Comparison of ENCODE assay signal across 8 cellular contexts in the genomic region with DNA sequence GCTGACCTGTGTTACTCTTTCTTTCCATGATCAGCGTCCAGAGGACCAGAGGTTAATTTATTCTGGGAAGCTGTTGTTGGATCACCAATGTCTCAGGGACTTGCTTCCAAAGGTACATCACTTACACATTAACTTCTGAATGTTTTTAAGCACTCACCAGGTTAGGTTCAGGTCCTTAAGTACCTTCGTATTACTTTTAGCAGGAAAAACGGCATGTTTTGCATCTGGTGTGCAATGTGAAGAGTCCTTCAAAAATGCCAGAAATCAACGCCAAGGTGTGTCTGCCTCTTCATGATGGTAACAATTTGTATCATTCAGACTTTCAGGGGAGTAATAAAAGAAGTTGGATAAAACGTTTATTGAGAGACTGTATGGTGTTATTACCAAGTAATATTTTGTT. TPM values are rescaled to one million over a fixed set of nuclear protein-coding genes. Genes with fewer than 3 reads are reported as not detected.
DNase-seq lines count a peak whose midpoint lies in the region; ATAC-seq and TF ChIP-seq lines count a peak whose summit lies in the region.

No MANE protein-coding gene starts in this region.

- no peaks in the 10 kb centered on the region for H3K27me3 Mint-ChIP-seq in activated B cell treated with CpG ODN at 0.5 μM for 24 hours
- H3K27me3 Mint-ChIP-seq in stimulated activated memory B cell treated with anti-CD40 and anti-IgM and Interleukin-4, amounts not matched to agents 10 μg/mL and 1 μg/mL and 100 μg/mL, for 72 hours, result no peaks in the 10 kb centered on the region

- H3K27ac Mint-ChIP-seq in activated B cell treated with CpG ODN at 0.5 μM for 24 hours, result peak overlapping the region; percentile 95
- peak overlapping the region; percentile 99 for H3K27ac Mint-ChIP-seq in stimulated activated memory B cell treated with anti-CD40 and anti-IgM and Interleukin-4, amounts not matched to agents 10 μg/mL and 1 μg/mL and 100 μg/mL, for 72 hours

- H3K4me1 Mint-ChIP-seq in activated B cell treated with CpG ODN at 0.5 μM for 24 hours, result peaks cover 69% of the 10 kb centered on the region
- peaks cover 65% of the 10 kb centered on the region for H3K4me1 Mint-ChIP-seq in stimulated activated memory B cell treated with anti-CD40 and anti-IgM and Interleukin-4, amounts not matched to agents 10 μg/mL and 1 μg/mL and 100 μg/mL, for 72 hours

- peaks cover 14% of the 10 kb centered on the region for H3F3A ChIP-seq in SK-N-SH (replicated peaks; ENCODE audit: insufficient read depth)

- whole genome bisulfite sequencing in SK-N-SH (ENCODE audit: low lambda C conversion rate), result 85% methylated on average over 5 of the region's 5 CpGs

- POLR2A ChIA-PET in SK-N-SH (lab: Yijun Ruan, JAX) (interaction anchor here (5.8 kb wide), 1 partner anchor 60 kb away, joined by 43 read pairs; no protein-coding TSS in a partner anchor), activated B cell treated with CpG ODN at 0.5 μM for 24 hours (lab: Charles Lee) (interaction anchor here (0.7 to 22.7 kb wide), 6 partner anchors 9 to 602 kb away, joined by 3 to 795 read pairs (median 110); a partner anchor contains a TSS)

- peaks cover 81% of the 10 kb centered on the region for H3K79me2 ChIP-seq in SK-N-SH (ENCODE audit: insufficient read depth)

- H3K9me3 Mint-ChIP-seq in activated B cell treated with CpG ODN at 0.5 μM for 24 hours, result no peaks in the 10 kb centered on the region
- no peaks in the 10 kb centered on the region for H3K9me3 Mint-ChIP-seq in stimulated activated memory B cell treated with anti-CD40 and anti-IgM and Interleukin-4, amounts not matched to agents 10 μg/mL and 1 μg/mL and 100 μg/mL, for 72 hours

- H3K4me3 ChIP-seq in SK-N-SH (ENCODE audit: low read depth in 2 of 2, low read length in 1 of 2) (peak overlapping the region in 1 of 2 experiments; percentile 84; a peak in 1 of 4 replicates), fibroblast of the aortic adventitia (ENCODE audit: low read depth, low read length) (peak overlapping the region; percentile 93)

- H3K4me2 ChIP-seq in SK-N-SH, result peak overlapping the region; percentile 66; the same call in 1 of the 2 replicates

- H3K36me3 ChIP-seq in SK-N-SH (replicated peaks in 1 of 2; ENCODE audit: control insufficient read depth in 1 of 2, insufficient read depth in 2 of 2, low read length in 1 of 2), result peaks cover 51 to 56% of the 10 kb centered on the region in 2 experiments

- peaks cover 67% of the 10 kb centered on the region for H4K20me1 ChIP-seq in SK-N-SH (ENCODE audit: insufficient read depth)

- no peak for ATAC-seq in SK-N-SH treated with all-trans-retinoic acid at 6 μM for 48 hours
- ATAC-seq in activated B cell treated with CpG ODN at 0.5 μM for 24 hours (ENCODE audit: low read depth), result no peak
- ATAC-seq in stimulated activated memory B cell treated with anti-CD40 and anti-IgM and Interleukin-4, amounts not matched to agents 10 μg/mL and 1 μg/mL and 100 μg/mL, for 72 hours, result no peak
- no peak for ATAC-seq in HG03442 (IDR thresholded peaks at IDR 0.05; ENCODE audit: unreplicated experiment)

- H3K4me1 ChIP-seq in SK-N-SH (ENCODE audit: control insufficient read depth in 1 of 2, insufficient read depth in 2 of 2, low read depth in 1 of 2, low read length in 1 of 2), result peaks cover 18 to 32% of the 10 kb centered on the region in 2 experiments; a peak in 3 of 4 replicates

- CTCF ChIA-PET in SK-N-SH (lab: Yijun Ruan, JAX), result interaction anchor here (0.7 kb wide), 1 partner anchor 67 kb away, joined by 3 read pairs; no protein-coding TSS in a partner anchor
- CTCF ChIA-PET in activated B cell treated with CpG ODN at 0.5 μM for 24 hours (lab: Charles Lee), result interaction anchor here (1.4 kb wide), 1 partner anchor 68 kb away, joined by 5 read pairs; no protein-coding TSS in a partner anchor

- 0 out of 2 replicates have a peak overlapping the region, but pooled peaks have one; percentile 8 for H3K9ac ChIP-seq in SK-N-SH

- no peak for TF ChIP-seq RAD21 in SK-N-SH (IDR thresholded peaks at IDR 0.05; ENCODE audit: low read length)

- H3K9me2 ChIP-seq in SK-N-SH, result no peaks in the 10 kb centered on the region

- intact Hi-C loops in activated B cell treated with CpG ODN at 0.5 μM for 24 hours (cut with micrococcal nuclease), result loop anchor here (10.0 kb wide), 2 partner anchors 300 to 510 kb away; a partner anchor contains a TSS

- TF ChIP-seq EP300 in SK-N-SH (IDR thresholded peaks at IDR 0.05; ENCODE audit: borderline replicate concordance in 1 of 2, low read depth in 1 of 2, low read length in 1 of 2), result no peak

- no peak overlapping the region for H2AFZ ChIP-seq in SK-N-SH (ENCODE audit: low read depth)

- no peaks in the 10 kb centered on the region for H3K27me3 ChIP-seq in SK-N-SH (ENCODE audit: insufficient read depth)

- DNase-seq in SK-N-SH (no peak), activated B cell treated with CpG ODN at 0.5 μM for 24 hours (no peak), fibroblast of the aortic adventitia (ENCODE audit: low read depth) (no peak), hepatic stellate cell (ENCODE audit: low spot score) (no peak), SIG-M5 treated with dmso at 0.1 percent for 504 hours (lab: John Stamatoyannopoulos, UW; ENCODE audit: unreplicated experiment) (no peak)

- H3K4me3 Mint-ChIP-seq in activated B cell treated with CpG ODN at 0.5 μM for 24 hours, result peak overlapping the region; percentile 97
- H3K4me3 Mint-ChIP-seq in stimulated activated memory B cell treated with anti-CD40 and anti-IgM and Interleukin-4, amounts not matched to agents 10 μg/mL and 1 μg/mL and 100 μg/mL, for 72 hours, result peak overlapping the region; percentile 99

- no peak overlapping the region for H3K27ac ChIP-seq in SK-N-SH (ENCODE audit: low read depth in 2 of 2, low read length in 1 of 2)

- TF ChIP-seq CTCF in SK-N-SH (IDR thresholded peaks at IDR 0.05), result no peak
- no peak for TF ChIP-seq CTCF in activated B cell treated with CpG ODN at 0.5 μM for 24 hours (IDR thresholded peaks at IDR 0.05)
- TF ChIP-seq CTCF in fibroblast of the aortic adventitia (IDR thresholded peaks at IDR 0.05; ENCODE audit: insufficient read depth, low read length), result no peak

- H3K36me3 Mint-ChIP-seq in activated B cell treated with CpG ODN at 0.5 μM for 24 hours (ENCODE audit: low read depth), result peaks cover 80% of the 10 kb centered on the region
- peaks cover 82% of the 10 kb centered on the region for H3K36me3 Mint-ChIP-seq in stimulated activated memory B cell treated with anti-CD40 and anti-IgM and Interleukin-4, amounts not matched to agents 10 μg/mL and 1 μg/mL and 100 μg/mL, for 72 hours

- H3K9me3 ChIP-seq in SK-N-SH, result no peaks in the 10 kb centered on the region

TF ChIP-seq in SK-N-SH, 30 proteins besides CTCF, POLR2A, EP300 and RAD21:
- TF ChIP-seq SMC3 (IDR thresholded peaks at IDR 0.05; ENCODE audit: low read depth, low read length) (no peak), RCOR1 (IDR thresholded peaks at IDR 0.05; ENCODE audit: low read length) (no peak), JUND (IDR thresholded peaks at IDR 0.05) (no peak), FOSL2 (IDR thresholded peaks at IDR 0.05; ENCODE audit: borderline replicate concordance, low read depth) (no peak)
TF ChIP-seq in SK-N-SH: peak in this region for 0.

TF ChIP-seq in SK-N-SH treated with all-trans-retinoic acid at 6 μM for 48 hours, 23 proteins besides CTCF, POLR2A, EP300 and RAD21 (continues in another document):
- TF ChIP-seq RARB (CRISPR knock-in tag; IDR thresholded peaks at IDR 0.05) (no peak), TCF4 (CRISPR knock-in tag; IDR thresholded peaks at IDR 0.05; ENCODE audit: borderline replicate concordance) (no peak), OSR1 (CRISPR knock-in tag; IDR thresholded peaks at IDR 0.05) (no peak), ZC3H10 (CRISPR knock-in tag; IDR thresholded peaks at IDR 0.05) (no peak)
- TF ChIP-seq, protein P1, sequence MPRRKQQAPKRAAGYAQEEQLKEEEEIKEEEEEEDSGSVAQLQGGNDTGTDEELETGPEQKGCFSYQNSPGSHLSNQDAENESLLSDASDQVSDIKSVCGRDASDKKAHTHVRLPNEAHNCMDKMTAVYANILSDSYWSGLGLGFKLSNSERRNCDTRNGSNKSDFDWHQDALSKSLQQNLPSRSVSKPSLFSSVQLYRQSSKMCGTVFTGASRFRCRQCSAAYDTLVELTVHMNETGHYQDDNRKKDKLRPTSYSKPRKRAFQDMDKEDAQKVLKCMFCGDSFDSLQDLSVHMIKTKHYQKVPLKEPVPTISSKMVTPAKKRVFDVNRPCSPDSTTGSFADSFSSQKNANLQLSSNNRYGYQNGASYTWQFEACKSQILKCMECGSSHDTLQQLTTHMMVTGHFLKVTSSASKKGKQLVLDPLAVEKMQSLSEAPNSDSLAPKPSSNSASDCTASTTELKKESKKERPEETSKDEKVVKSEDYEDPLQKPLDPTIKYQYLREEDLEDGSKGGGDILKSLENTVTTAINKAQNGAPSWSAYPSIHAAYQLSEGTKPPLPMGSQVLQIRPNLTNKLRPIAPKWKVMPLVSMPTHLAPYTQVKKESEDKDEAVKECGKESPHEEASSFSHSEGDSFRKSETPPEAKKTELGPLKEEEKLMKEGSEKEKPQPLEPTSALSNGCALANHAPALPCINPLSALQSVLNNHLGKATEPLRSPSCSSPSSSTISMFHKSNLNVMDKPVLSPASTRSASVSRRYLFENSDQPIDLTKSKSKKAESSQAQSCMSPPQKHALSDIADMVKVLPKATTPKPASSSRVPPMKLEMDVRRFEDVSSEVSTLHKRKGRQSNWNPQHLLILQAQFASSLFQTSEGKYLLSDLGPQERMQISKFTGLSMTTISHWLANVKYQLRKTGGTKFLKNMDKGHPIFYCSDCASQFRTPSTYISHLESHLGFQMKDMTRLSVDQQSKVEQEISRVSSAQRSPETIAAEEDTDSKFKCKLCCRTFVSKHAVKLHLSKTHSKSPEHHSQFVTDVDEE (CRISPR knock-in tag; IDR thresholded peaks at IDR 0.05), result no peak

RNA-seq across cellular contexts. Expression of a gene that starts 3.3 kb away (rescaled TPM):
- polyA plus RNA-seq in SK-N-SH (2012; rRNA removed), result 46.3 and 71.1 TPM in 2 replicates
- polyA plus RNA-seq in SK-N-SH (2012; cell fraction: cytosol; rRNA removed), result 49.4 and 54.4 TPM in 2 replicates
- 37.9 and 75.2 TPM in 2 replicates for polyA plus RNA-seq in SK-N-SH (2012; cell fraction: nucleus; rRNA removed)
- 766 and 820 TPM in 2 replicates for total RNA-seq in activated B cell treated with CpG ODN at 0.5 μM for 24 hours
- 34.0 and 151 TPM in 2 replicates for total RNA-seq in fibroblast of the aortic adventitia (ENCODE audit: low replicate concordance)

RNA-seq across cellular contexts. Expression of a gene that starts 26.5 kb away (rescaled TPM):
- not detected in 2 replicates for polyA plus RNA-seq in SK-N-SH (2012; rRNA removed)
- 0.03 TPM in 1 of 2 replicates, not detected in the other for polyA plus RNA-seq in SK-N-SH (2012; cell fraction: cytosol; rRNA removed)
- polyA plus RNA-seq in SK-N-SH (2012; cell fraction: nucleus; rRNA removed), result 0.05 TPM in 1 of 2 replicates, not detected in the other
- 1.0 and 1.4 TPM in 2 replicates for total RNA-seq in activated B cell treated with CpG ODN at 0.5 μM for 24 hours
- total RNA-seq in fibroblast of the aortic adventitia (ENCODE audit: low replicate concordance), result not detected in 2 replicates

RNA-seq across cellular contexts. Expression of a gene that starts 54.2 kb away (rescaled TPM):
- 6.5 and 7.8 TPM in 2 replicates for polyA plus RNA-seq in SK-N-SH (2012; rRNA removed)
- 2.3 and 2.9 TPM in 2 replicates for polyA plus RNA-seq in SK-N-SH (2012; cell fraction: cytosol; rRNA removed)
- polyA plus RNA-seq in SK-N-SH (2012; cell fraction: nucleus; rRNA removed), result 32.3 and 33.4 TPM in 2 replicates
- total RNA-seq in activated B cell treated with CpG ODN at 0.5 μM for 24 hours (296 and 372 TPM in 2 replicates), fibroblast of the aortic adventitia (ENCODE audit: low replicate concordance) (13.0 and 31.0 TPM in 2 replicates)
